In the genomic region with DNA sequence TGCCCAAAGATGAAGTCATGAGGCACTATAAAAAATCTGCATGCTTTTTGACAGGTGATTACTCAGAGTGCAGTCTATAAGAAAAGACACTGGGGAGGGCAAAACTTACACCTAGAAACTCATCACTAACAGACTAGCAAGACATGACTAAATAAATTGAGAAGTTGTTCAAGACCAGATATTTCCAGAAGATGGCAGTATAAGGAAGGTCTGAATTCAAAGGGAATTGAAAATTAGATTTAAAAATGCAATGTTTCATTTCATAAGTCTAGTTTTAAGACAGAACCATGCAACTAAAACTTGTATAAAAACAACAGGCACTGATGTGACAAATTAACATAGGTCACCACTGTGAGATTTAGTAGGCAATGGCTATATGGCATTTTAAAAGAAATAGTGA, we compare ENCODE assay signal across 9 cellular contexts.
DNase-seq lines count a peak whose midpoint lies in the region; ATAC-seq, FAIRE-seq and TF ChIP-seq lines count a peak whose summit lies in the region.
"Had no signal": no experiment of that assay in that cellular context is flagged by ENCODE, and none has a peak within 500 bp of the region (broad histone marks: within the 10 kb centered on the region; RNA-seq: fewer than 3 reads in every experiment).

No MANE protein-coding gene starts in this region.

- no peaks in the 10 kb centered on the region for H4K20me1 ChIP-seq in HCT116 (ENCODE audit: insufficient read depth)

- H3K79me2 ChIP-seq in HCT116 (ENCODE audit: insufficient read depth, low read length): no peaks in the 10 kb centered on the region

- RAD21 ChIA-PET in HCT116 (lab: Charles Lee; ENCODE audit: low non-redundant PET in 1 of 2, low total read pairs in 2 of 2, uncharacterized antibody in 2 of 2, unreplicated experiment in 2 of 2): no interaction called here

- H2AFZ ChIP-seq in HCT116 (ENCODE audit: low read depth, low read length, poor library complexity, severe bottlenecking): no peak overlapping the region

- H3K9me3 ChIP-seq in HCT116 (ENCODE audit: control insufficient read depth in 1 of 2, insufficient read depth in 1 of 2, low read depth in 1 of 2, low read length in 2 of 2) (no peaks in the 10 kb centered on the region), lower lobe of right lung (no peaks in the 10 kb centered on the region)
- H3K9me3 ChIP-seq: HAP-1 had no signal

- intact Hi-C loops in HCT116 (cut with micrococcal nuclease): loop anchor here (5.0 kb wide), 1 partner anchor 1685 kb away; no protein-coding TSS in a partner anchor
- intact Hi-C loops in lower lobe of right lung (cut with DNase I): no loop called here

- H3K9me2 ChIP-seq in HCT116 (ENCODE audit: insufficient read depth): no peaks in the 10 kb centered on the region

- POLR2A ChIA-PET in HCT116 (lab: Charles Lee): no interaction called here

- no peak overlapping the region for H3K9ac ChIP-seq in HCT116 (ENCODE audit: low read length)

- TF ChIP-seq RAD21 in HCT116 (IDR thresholded peaks at IDR 0.05; ENCODE audit: low read depth): 0 out of 2 replicates have a peak, but pooled peaks have one; percentile 15

- H3K27ac ChIP-seq in HCT116 (ENCODE audit: low read depth, low read length) (no peak overlapping the region), lower lobe of right lung (no peak overlapping the region)

- H3K4me2 ChIP-seq in HCT116 (ENCODE audit: low read length): no peak overlapping the region

- no peaks in the 10 kb centered on the region for H3K36me3 ChIP-seq in HCT116 (ENCODE audit: control insufficient read depth in 1 of 2, insufficient read depth in 2 of 2, low read length in 2 of 2)
- H3K36me3 ChIP-seq in lower lobe of right lung: no peaks in the 10 kb centered on the region
- H3K36me3 ChIP-seq: HAP-1 had no signal

- H3K4me1 ChIP-seq in HCT116 (ENCODE audit: control insufficient read depth in 1 of 2, insufficient read depth in 2 of 2, low read length in 2 of 2) (no peaks in the 10 kb centered on the region), lower lobe of right lung (no peaks in the 10 kb centered on the region)
- H3K4me1 ChIP-seq: HAP-1 had no signal

- no peak overlapping the region for H3K4me3 ChIP-seq in HCT116 (replicated peaks in 1 of 2; ENCODE audit: low read depth in 1 of 2, low read length in 2 of 2)
- H3K4me3 ChIP-seq in lower lobe of right lung: no peak overlapping the region
- H3K4me3 ChIP-seq: HAP-1 had no signal

- no TSS peak for BruUV-seq in HCT116 (replicated peaks; lab: Mats Ljungman, UMichigan)

- CTCF ChIA-PET in HCT116 (lab: Charles Lee): no interaction called here

- in situ Hi-C loops in SK-MEL-5 (cut with HindIII; ENCODE audit: low pct_unique_long_range_greater_than_20kb, low sequenced_read_pairs): no loop called here

- FAIRE-seq in islet of Langerhans (lab: Jason Lieb, UNC) (peak; percentile 82), H54 (lab: Jason Lieb, UNC) (no peak)

- peak; percentile 11 for DNase-seq in AG20443 (ENCODE audit: low spot score)
- no peak for DNase-seq in HCT116 (ENCODE audit: low read depth, low spot score)
- DNase-seq in SK-MEL-5 (ENCODE audit: low read depth, low spot score): peak; percentile 32
- DNase-seq in H54 (ENCODE audit: insufficient read length, low spot score): no peak
- no peak for DNase-seq in lower lobe of right lung
- DNase-seq in GDM1 (lab: John Stamatoyannopoulos, UW): no peak

- H3K27me3 ChIP-seq in HCT116 (ENCODE audit: insufficient read depth, low read length) (no peaks in the 10 kb centered on the region), lower lobe of right lung (ENCODE audit: low read depth) (no peaks in the 10 kb centered on the region)

- ATAC-seq in HCT116 (no peak), lower lobe of right lung (no peak), GM18861 (IDR thresholded peaks at IDR 0.05; ENCODE audit: unreplicated experiment) (no peak)

- TF ChIP-seq POLR2A in HCT116 (IDR thresholded peaks at IDR 0.05; ENCODE audit: borderline replicate concordance, extremely low read depth, insufficient read depth, insufficient read length): no peak
- no peak for TF ChIP-seq POLR2A in H54 (IDR thresholded peaks at IDR 0.05; ENCODE audit: low read depth, low read length)

- TF ChIP-seq CTCF in HCT116 (IDR thresholded peaks at IDR 0.05 in 2 of 3, conservative IDR thresholded peaks at IDR 0.05 in 1 of 3; ENCODE audit: borderline replicate concordance in 1 of 3, insufficient read depth in 1 of 3, low read depth in 2 of 3, low read length in 2 of 3): peak in 1 of 3 experiments; percentile 33; a peak in 2 of 6 replicates
- no peak for TF ChIP-seq CTCF in lower lobe of right lung (IDR thresholded peaks at IDR 0.05)

TF ChIP-seq in HCT116, 20 proteins besides CTCF, POLR2A, EP300 and RAD21:
- no peak for TF ChIP-seq ATF3 (IDR thresholded peaks at IDR 0.05)
- TF ChIP-seq CBX3 (IDR thresholded peaks at IDR 0.05; ENCODE audit: low read depth): no peak
- no peak for TF ChIP-seq YY1 (IDR thresholded peaks at IDR 0.05; ENCODE audit: extremely low read depth, insufficient replicate concordance, low read depth, low read length)
- no peak for TF ChIP-seq EZH2phosphoT487 (IDR thresholded peaks at IDR 0.05; ENCODE audit: borderline replicate concordance)
- no peak for TF ChIP-seq JUND (IDR thresholded peaks at IDR 0.05)
- TF ChIP-seq EZH2 (IDR thresholded peaks at IDR 0.05): no peak
TF ChIP-seq in HCT116: peak in this region for 0.

Comparison
In these comparisons a context has a peak if more than half of its experiments do, and no peak if none do; other contexts are left out.
1. DNase-seq: peak in AG20443 (single experiment) and SK-MEL-5 (single experiment); none in HCT116 (single experiment), H54 (single experiment), lower lobe of right lung (single experiment) and GDM1 (single experiment).